ENCODE assay signal across 22 cellular contexts in genomic region chr7:69935107-69935506, GRCh38.
"Had no signal": no experiment of that assay in that cellular context is flagged by ENCODE, and none has a peak within 500 bp of the region (broad histone marks: within the 10 kb centered on the region; RNA-seq: fewer than 3 reads in every experiment).

No MANE protein-coding gene starts in this region.

- H3K4me1 Mint-ChIP-seq: activated CD4-positive, alpha-beta T cell treated with anti-CD3 and anti-CD28 coated beads, Interleukin-2, amount 10 ng/mL, durations not matched to agents 24 days and 14 days; activated naive CD4-positive, alpha-beta T cell treated with anti-CD3 and anti-CD28 coated beads, Interleukin-2, amount 50 U/mL, for 24 hours; activated naive CD8-positive, alpha-beta T cell treated with anti-CD3 and anti-CD28 coated beads, Interleukin-2, amount 50 U/mL, for 24 hours; activated T-helper 17 cell treated with anti-CD3 and anti-CD28 coated beads, Interleukin-2, amount 50 U/mL, for 72 hours had no signal

- H3K4me1 ChIP-seq: suprapubic skin, tibial artery had no signal

- ATAC-seq: activated naive CD8-positive, alpha-beta T cell treated with anti-CD3 and anti-CD28 coated beads, Interleukin-2, amount 50 U/mL, for 24 hours; activated T-helper 17 cell treated with anti-CD3 and anti-CD28 coated beads, Interleukin-2, amount 50 U/mL, for 72 hours; naive thymus-derived CD4-positive, alpha-beta T cell had no signal

- H3K9ac ChIP-seq: parathyroid adenoma had no signal

- H3K27me3 ChIP-seq: heart right ventricle, suprapubic skin, tibial artery had no signal

- H3K36me3 Mint-ChIP-seq: activated CD4-positive, alpha-beta memory T cell treated with anti-CD3 and anti-CD28 coated beads for 36 hours; activated naive CD4-positive, alpha-beta T cell treated with anti-CD3 and anti-CD28 coated beads, Interleukin-2, amount 50 U/mL, for 24 hours; naive thymus-derived CD4-positive, alpha-beta T cell had no signal

- H3K27me3 Mint-ChIP-seq: activated CD4-positive, alpha-beta memory T cell treated with anti-CD3 and anti-CD28 coated beads for 36 hours; activated CD4-positive, alpha-beta T cell treated with anti-CD3 and anti-CD28 coated beads, Interleukin-2, amount 10 ng/mL, durations not matched to agents 24 days and 14 days; activated naive CD4-positive, alpha-beta T cell treated with anti-CD3 and anti-CD28 coated beads, Interleukin-2, amount 50 U/mL, for 24 hours; activated naive CD8-positive, alpha-beta T cell treated with anti-CD3 and anti-CD28 coated beads, Interleukin-2, amount 50 U/mL, for 24 hours; activated T-cell treated with anti-CD3 and anti-CD28 coated beads, Interleukin-2, amount 50 U/mL, for 24 hours; activated T-helper 17 cell treated with anti-CD3 and anti-CD28 coated beads, Interleukin-2, amount 50 U/mL, for 72 hours; naive thymus-derived CD4-positive, alpha-beta T cell had no signal

- H3K27ac ChIP-seq: heart right ventricle, parathyroid adenoma, suprapubic skin, tibial artery had no signal

- H3K27ac Mint-ChIP-seq: activated CD4-positive, alpha-beta memory T cell treated with anti-CD3 and anti-CD28 coated beads for 36 hours; activated CD4-positive, alpha-beta T cell treated with anti-CD3 and anti-CD28 coated beads, Interleukin-2, amount 10 ng/mL, durations not matched to agents 24 days and 14 days; activated naive CD4-positive, alpha-beta T cell treated with anti-CD3 and anti-CD28 coated beads, Interleukin-2, amount 50 U/mL, for 24 hours; activated naive CD8-positive, alpha-beta T cell treated with anti-CD3 and anti-CD28 coated beads, Interleukin-2, amount 50 U/mL, for 24 hours; activated T-cell treated with anti-CD3 and anti-CD28 coated beads, Interleukin-2, amount 50 U/mL, for 24 hours; activated T-helper 17 cell treated with anti-CD3 and anti-CD28 coated beads, Interleukin-2, amount 50 U/mL, for 72 hours; naive thymus-derived CD4-positive, alpha-beta T cell had no signal

- H3K9me3 ChIP-seq: heart right ventricle, suprapubic skin, tibial artery had no signal

- H3K36me3 ChIP-seq: heart right ventricle, suprapubic skin, tibial artery had no signal

- H3K4me3 Mint-ChIP-seq: activated CD4-positive, alpha-beta memory T cell treated with anti-CD3 and anti-CD28 coated beads for 36 hours; activated CD4-positive, alpha-beta T cell treated with anti-CD3 and anti-CD28 coated beads, Interleukin-2, amount 10 ng/mL, durations not matched to agents 24 days and 14 days; activated naive CD4-positive, alpha-beta T cell treated with anti-CD3 and anti-CD28 coated beads, Interleukin-2, amount 50 U/mL, for 24 hours; activated naive CD8-positive, alpha-beta T cell treated with anti-CD3 and anti-CD28 coated beads, Interleukin-2, amount 50 U/mL, for 24 hours; activated T-cell treated with anti-CD3 and anti-CD28 coated beads, Interleukin-2, amount 50 U/mL, for 24 hours; activated T-helper 17 cell treated with anti-CD3 and anti-CD28 coated beads, Interleukin-2, amount 50 U/mL, for 72 hours; naive thymus-derived CD4-positive, alpha-beta T cell; neural crest cell had no signal

- H3K79me2 ChIP-seq: parathyroid adenoma had no signal

- FAIRE-seq: endothelial cell of umbilical vein had no signal

- H3K9me3 Mint-ChIP-seq: activated CD4-positive, alpha-beta memory T cell treated with anti-CD3 and anti-CD28 coated beads for 36 hours; activated CD4-positive, alpha-beta T cell treated with anti-CD3 and anti-CD28 coated beads, Interleukin-2, amount 10 ng/mL, durations not matched to agents 24 days and 14 days; activated naive CD4-positive, alpha-beta T cell treated with anti-CD3 and anti-CD28 coated beads, Interleukin-2, amount 50 U/mL, for 24 hours; activated naive CD8-positive, alpha-beta T cell treated with anti-CD3 and anti-CD28 coated beads, Interleukin-2, amount 50 U/mL, for 24 hours; activated T-cell treated with anti-CD3 and anti-CD28 coated beads, Interleukin-2, amount 50 U/mL, for 24 hours; activated T-helper 17 cell treated with anti-CD3 and anti-CD28 coated beads, Interleukin-2, amount 50 U/mL, for 72 hours; neural crest cell had no signal

- DNase-seq: activated CD4-positive, alpha-beta memory T cell treated with anti-CD3 and anti-CD28 coated beads for 36 hours; activated CD4-positive, alpha-beta T cell treated with anti-CD3 and anti-CD28 coated beads, Interleukin-2, amount 10 ng/mL, durations not matched to agents 24 days and 14 days; activated CD4-positive, CD25-positive, alpha-beta regulatory T cell treated with anti-CD3 and anti-CD28 coated beads, Interleukin-2, amount 50 U/mL, for 72 hours; activated CD8-positive, alpha-beta memory T cell treated with anti-CD3 and anti-CD28 coated beads, Interleukin-2, amount 50 U/mL, for 48 hours; activated naive CD8-positive, alpha-beta T cell treated with anti-CD3 and anti-CD28 coated beads, Interleukin-2, amount 50 U/mL, for 24 hours; activated T-cell treated with anti-CD3 and anti-CD28 coated beads, Interleukin-2, amount 50 U/mL, for 24 hours; central memory CD4-positive, alpha-beta T cell; foreskin fibroblast; heart right ventricle; naive thymus-derived CD4-positive, alpha-beta T cell; right cardiac atrium; stimulated activated CD4-positive, alpha-beta T cell treated with anti-CD3 and anti-CD28 coated beads, Interleukin-15, amount 100 ng/mL, for 24 hours; stimulated activated CD4-positive, alpha-beta T cell treated with anti-CD3 and anti-CD28 coated beads, Interleukin-2, amount 100 ng/mL, for 24 hours; stimulated activated naive CD4-positive, alpha-beta T cell; T1000; tibial artery had no signal

- H3K4me3 ChIP-seq: heart right ventricle, suprapubic skin, tibial artery had no signal

- H2AFZ ChIP-seq: parathyroid adenoma had no signal
